Comparison of ENCODE assay signal across 9 cellular contexts in the genomic region with DNA sequence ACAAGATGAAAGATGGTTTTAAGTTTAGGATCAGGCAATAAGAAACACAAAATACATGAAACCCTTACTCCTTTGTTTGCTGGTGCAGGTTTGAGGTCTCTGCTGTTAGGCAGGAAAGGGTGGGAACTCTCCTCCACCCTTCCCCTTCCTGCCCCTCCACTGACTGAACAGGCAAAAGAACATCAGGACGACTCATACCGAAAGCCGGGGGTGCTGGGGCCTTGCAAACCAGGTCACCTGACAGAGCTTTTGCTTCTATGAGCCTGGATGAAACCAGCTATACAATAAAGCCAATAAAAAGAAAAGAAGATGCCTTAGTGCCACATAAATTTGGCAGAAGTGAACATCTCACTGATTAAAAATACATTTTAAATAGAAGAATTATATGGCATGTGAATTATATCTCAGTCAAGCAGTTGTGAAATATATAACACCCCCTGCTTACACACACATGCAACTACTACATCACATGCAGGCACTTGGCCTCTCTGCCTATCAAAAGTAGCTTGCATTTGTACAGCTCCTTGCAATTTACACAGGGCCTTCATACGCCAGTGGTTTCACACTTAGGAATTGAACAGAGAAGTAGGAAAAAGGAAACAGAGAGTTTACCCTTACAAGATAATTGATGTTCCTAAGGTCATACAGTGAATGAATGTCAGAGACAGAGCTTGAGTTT.
DNase-seq lines count a peak whose midpoint lies in the region; TF ChIP-seq lines count a peak whose summit lies in the region.
"Had no signal": no experiment of that assay in that cellular context is flagged by ENCODE, and none has a peak within 500 bp of the region (broad histone marks: within the 10 kb centered on the region; RNA-seq: fewer than 3 reads in every experiment).

No MANE protein-coding gene starts in this region.

- H3K27me3 Mint-ChIP-seq in activated T-helper 2 cell treated with anti-CD3 and anti-CD28 coated beads, Interferon-gamma antibody, Interleukin-2, Interleukin-4, amounts not matched to agents 10 μg/mL and 5 μg/mL and 100 μg/mL, durations not matched to agents 14 hours and 24 hours and 36 hours (ENCODE audit: low read depth) = no peaks in the 10 kb centered on the region
- H3K27me3 Mint-ChIP-seq in nephron progenitor cell (ENCODE audit: low read depth, poor library complexity) = peaks cover 2% of the 10 kb centered on the region

- no peaks in the 10 kb centered on the region for H3K9me2 ChIP-seq in GM23248 (ENCODE audit: insufficient read depth)

- H3F3A ChIP-seq in GM23248 (ENCODE audit: insufficient read depth) = peaks cover 35% of the 10 kb centered on the region

- H3K36me3 Mint-ChIP-seq in activated T-helper 2 cell treated with anti-CD3 and anti-CD28 coated beads, Interferon-gamma antibody, Interleukin-2, Interleukin-4, amounts not matched to agents 10 μg/mL and 5 μg/mL and 100 μg/mL, durations not matched to agents 14 hours and 24 hours and 36 hours (ENCODE audit: low read depth) = peaks cover 6% of the 10 kb centered on the region
- H3K36me3 Mint-ChIP-seq in nephron progenitor cell (ENCODE audit: low read depth) = no peaks in the 10 kb centered on the region

- H3K9me3 ChIP-seq in GM23248 (ENCODE audit: low read depth) = peaks cover 2% of the 10 kb centered on the region
- H3K9me3 ChIP-seq: tibial nerve had no signal

- intact Hi-C loops in activated T-helper 2 cell treated with anti-CD3 and anti-CD28 coated beads, Interferon-gamma antibody, Interleukin-2, Interleukin-4, amounts not matched to agents 10 μg/mL and 5 μg/mL and 100 μg/mL, durations not matched to agents 14 hours and 24 hours and 36 hours (cut with micrococcal nuclease) = loop anchor here (1.0 to 10.0 kb wide), 11 partner anchors 13 to 749 kb away; no protein-coding TSS in a partner anchor

- WGBS in GM23248 (ENCODE audit: low coverage in 1 of 2, low lambda C conversion rate in 2 of 2, missing lambda C conversion rate in 2 of 2), 2 experiments = 61 to 68% methylated on average over 4 of the region's 4 CpGs

- no peak overlapping the region for H3K27ac ChIP-seq in GM23248
- H3K27ac ChIP-seq: tibial nerve had no signal

- H3K79me2 ChIP-seq in GM23248 (ENCODE audit: insufficient read depth) = no peaks in the 10 kb centered on the region

- H3K4me1 ChIP-seq in GM23248 (ENCODE audit: insufficient read depth) = peaks cover 35% of the 10 kb centered on the region
- H3K4me1 ChIP-seq: tibial nerve had no signal

- H3K27ac Mint-ChIP-seq in activated T-helper 2 cell treated with anti-CD3 and anti-CD28 coated beads, Interferon-gamma antibody, Interleukin-2, Interleukin-4, amounts not matched to agents 10 μg/mL and 5 μg/mL and 100 μg/mL, durations not matched to agents 14 hours and 24 hours and 36 hours = peak overlapping the region; percentile 76
- peak overlapping the region; percentile 23 for H3K27ac Mint-ChIP-seq in nephron progenitor cell

- 0 out of 2 replicates have a peak overlapping the region, but pooled peaks have one; percentile 8 for H2AFZ ChIP-seq in GM23248

- H3K36me3 ChIP-seq in GM23248 (ENCODE audit: low read depth) = no peaks in the 10 kb centered on the region
- H3K36me3 ChIP-seq: tibial nerve had no signal

- H3K9ac ChIP-seq in GM23248 = no peak overlapping the region

- in situ Hi-C loops in GM23248 (cut with MboI) = no loop called here

- H3K4me2 ChIP-seq in GM23248 (ENCODE audit: unreplicated experiment) = no peak overlapping the region

- H3K4me1 Mint-ChIP-seq in activated T-helper 2 cell treated with anti-CD3 and anti-CD28 coated beads, Interferon-gamma antibody, Interleukin-2, Interleukin-4, amounts not matched to agents 10 μg/mL and 5 μg/mL and 100 μg/mL, durations not matched to agents 14 hours and 24 hours and 36 hours (ENCODE audit: low read depth) = peaks cover 87% of the 10 kb centered on the region
- peaks cover 18% of the 10 kb centered on the region for H3K4me1 Mint-ChIP-seq in nephron progenitor cell

- H3K27me3 ChIP-seq in GM23248 (replicated peaks; ENCODE audit: insufficient read depth) = no peaks in the 10 kb centered on the region
- H3K27me3 ChIP-seq: tibial nerve had no signal

- peaks cover 3% of the 10 kb centered on the region for H3K9me3 Mint-ChIP-seq in activated T-helper 2 cell treated with anti-CD3 and anti-CD28 coated beads, Interferon-gamma antibody, Interleukin-2, Interleukin-4, amounts not matched to agents 10 μg/mL and 5 μg/mL and 100 μg/mL, durations not matched to agents 14 hours and 24 hours and 36 hours
- no peaks in the 10 kb centered on the region for H3K9me3 Mint-ChIP-seq in nephron progenitor cell

- TF ChIP-seq CTCF in GM10266 (IDR thresholded peaks at IDR 0.05; ENCODE audit: control insufficient read depth, insufficient read depth, low read depth, missing control alignments) = no peak
- TF ChIP-seq CTCF in nephron progenitor cell (IDR thresholded peaks at IDR 0.05) = no peak

- H4K20me1 ChIP-seq in GM23248 (ENCODE audit: insufficient read depth) = no peaks in the 10 kb centered on the region

- no peak overlapping the region for H3K4me3 ChIP-seq in GM23248
- H3K4me3 ChIP-seq: tibial nerve had no signal

- peak; percentile 51 for DNase-seq in GM10266 (ENCODE audit: extremely low spot score)
- DNase-seq in GM23248 = peak; percentile 25
- DNase-seq in NCI-H226 = peak; percentile 48
- DNase-seq in activated T-helper 2 cell treated with anti-CD3 and anti-CD28 coated beads, Interferon-gamma antibody, Interleukin-2, Interleukin-4, amounts not matched to agents 10 μg/mL and 5 μg/mL and 100 μg/mL, durations not matched to agents 14 hours and 24 hours and 36 hours (ENCODE audit: low spot score) = peak; percentile 82
- DNase-seq in nephron progenitor cell = no peak
- DNase-seq in NCI-H128 (lab: John Stamatoyannopoulos, UW; ENCODE audit: unreplicated experiment) = no peak
- no peak for DNase-seq in NCI-H2171 (lab: John Stamatoyannopoulos, UW)
- DNase-seq in NCI-H446 (lab: John Stamatoyannopoulos, UW) = no peak

- H3K4me3 Mint-ChIP-seq in activated T-helper 2 cell treated with anti-CD3 and anti-CD28 coated beads, Interferon-gamma antibody, Interleukin-2, Interleukin-4, amounts not matched to agents 10 μg/mL and 5 μg/mL and 100 μg/mL, durations not matched to agents 14 hours and 24 hours and 36 hours (ENCODE audit: low read depth) = peak overlapping the region; percentile 34
- no peak overlapping the region for H3K4me3 Mint-ChIP-seq in nephron progenitor cell

Comparison
In these comparisons a context has a peak if more than half of its experiments do, and no peak if none do; other contexts are left out.
1. DNase-seq: peak in GM10266 (single experiment), GM23248 (single experiment), NCI-H226 (single experiment) and activated T-helper 2 cell treated with anti-CD3 and anti-CD28 coated beads, Interferon-gamma antibody, Interleukin-2, Interleukin-4, amounts not matched to agents 10 μg/mL and 5 μg/mL and 100 μg/mL, durations not matched to agents 14 hours and 24 hours and 36 hours (single experiment); none in nephron progenitor cell (single experiment), NCI-H128 (single experiment), NCI-H2171 (single experiment) and NCI-H446 (0 of 2).